In the genomic region with DNA sequence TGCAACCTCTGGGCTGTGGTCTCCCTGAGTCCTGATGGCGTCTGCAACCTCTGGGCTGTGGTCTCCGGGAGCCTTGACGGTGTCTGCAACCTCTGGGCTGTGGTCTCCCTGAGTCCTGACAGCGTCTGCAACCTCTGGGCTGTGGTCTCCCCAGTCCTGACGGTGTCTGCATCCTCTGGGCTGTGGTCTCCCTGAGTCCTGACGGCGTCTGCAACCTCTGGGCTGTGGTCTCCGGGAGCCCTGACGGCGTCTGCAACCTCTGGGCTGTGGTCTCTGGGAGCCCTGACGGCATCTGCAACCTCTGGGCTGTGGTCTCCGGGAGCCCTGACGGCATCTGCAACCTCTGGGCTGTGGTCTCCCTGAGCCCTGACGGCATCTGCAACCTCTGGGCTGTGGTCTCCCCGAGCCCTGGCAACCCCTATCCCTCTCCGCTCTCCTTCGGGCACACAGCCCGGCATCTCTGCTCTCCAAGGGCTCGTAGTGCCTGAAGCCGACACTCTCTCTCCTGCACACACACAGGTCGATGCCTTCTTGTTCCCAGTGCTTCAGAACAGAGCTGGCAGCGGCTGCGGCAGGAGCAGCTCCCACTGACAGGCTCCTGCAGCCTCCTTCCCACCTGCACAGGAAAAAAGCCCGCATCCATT, we compare ENCODE assay signal across 11 cellular contexts. TPM values are rescaled to one million over a fixed set of nuclear protein-coding genes. Genes with fewer than 3 reads are reported as not detected.
DNase-seq lines count a peak whose midpoint lies in the region; ATAC-seq, FAIRE-seq and TF ChIP-seq lines count a peak whose summit lies in the region.
"Had no signal": no experiment of that assay in that cellular context is flagged by ENCODE, and none has a peak within 500 bp of the region (broad histone marks: within the 10 kb centered on the region; RNA-seq: fewer than 3 reads in every experiment).

No MANE protein-coding gene starts in this region.

- DNase-seq in right lobe of liver = peak in 2 of 3 donors; percentile 40 to 47
- DNase-seq in HepG2 (ENCODE audit: low spot score) = no peak
- peak; percentile 64 for DNase-seq in UCSD-AML1 (lab: John Stamatoyannopoulos, UW; ENCODE audit: unreplicated experiment)
- DNase-seq in left colon = no peak
- DNase-seq in aorta = peak; percentile 35 to 66
- DNase-seq in BE2C = no peak
- no peak for DNase-seq in WTC11 (ENCODE audit: low spot score)
- no peak for DNase-seq in GM20000 (ENCODE audit: low spot score)

- peaks cover 14% of the 10 kb centered on the region for H3K27me3 Mint-ChIP-seq in WTC11 (ENCODE audit: low read depth)

- FAIRE-seq in HepG2 (lab: Jason Lieb, UNC) = no peak

- H3K27me3 ChIP-seq in right lobe of liver (no peaks in the 10 kb centered on the region), HepG2 (ENCODE audit: control insufficient read depth in 1 of 2, insufficient read depth in 2 of 2, low read length in 2 of 2) (peaks cover 8 to 71% of the 10 kb centered on the region in 2 experiments; a peak in 4 of 5 replicates), aorta (ENCODE audit: control insufficient read depth in 1 of 2, insufficient read depth in 2 of 2, low read length in 1 of 2) (no peaks in the 10 kb centered on the region), BE2C (peaks cover 33% of the 10 kb centered on the region)
- H3K27me3 ChIP-seq: colonic mucosa had no signal

- H3K4me1 ChIP-seq in right lobe of liver (no peaks in the 10 kb centered on the region), HepG2 (ENCODE audit: insufficient read depth, low read length) (peaks cover 22% of the 10 kb centered on the region), aorta (ENCODE audit: control insufficient read depth in 1 of 2, insufficient read depth in 2 of 2, low read length in 2 of 2) (no peaks in the 10 kb centered on the region), BE2C (no peaks in the 10 kb centered on the region)
- H3K4me1 ChIP-seq: colonic mucosa, gastrocnemius medialis had no signal

- TF ChIP-seq EP300 in HepG2 (IDR thresholded peaks at IDR 0.05; ENCODE audit: low read depth in 2 of 2, low read length in 2 of 2) = no peak
- no peak for TF ChIP-seq EP300 in HepG2 (CRISPR knock-in tag; IDR thresholded peaks at IDR 0.05; ENCODE audit: borderline replicate concordance)

- no peak overlapping the region for H2AFZ ChIP-seq in HepG2 (ENCODE audit: low read length)

- intact Hi-C loops in right lobe of liver (cut with DNase I) (no loop called here), HepG2 (cut with micrococcal nuclease; ENCODE audit: unreplicated experiment) (no loop called here), left colon (cut with DNase I, micrococcal nuclease) (no loop called here), aorta (cut with DNase I) (no loop called here)

- peaks cover 17% of the 10 kb centered on the region for H3K4me1 Mint-ChIP-seq in WTC11

- 50% methylated on average over 5 of the region's 24 CpGs for WGBS in right lobe of liver (ENCODE audit: insufficient coverage, low coverage, low lambda C conversion rate, missing lambda C conversion rate)
- WGBS in HepG2 (ENCODE audit: low lambda C conversion rate) = 71% methylated on average over 10 of the region's 24 CpGs
- WGBS in aorta, 2 donors = 88 to 89% methylated on average over 24 of the region's 24 CpGs

- no peak overlapping the region for H3K4me3 ChIP-seq in right lobe of liver
- H3K4me3 ChIP-seq in HepG2 (replicated peaks in 1 of 3; ENCODE audit: insufficient read depth in 1 of 3, low read depth in 2 of 3, low read length in 3 of 3) = no peak overlapping the region
- H3K4me3 ChIP-seq in aorta (ENCODE audit: low read length in 2 of 2) = no peak overlapping the region
- H3K4me3 ChIP-seq in BE2C (ENCODE audit: low read depth, low read length) = no peak overlapping the region
- H3K4me3 ChIP-seq: colonic mucosa, gastrocnemius medialis had no signal

- no peaks in the 10 kb centered on the region for H4K20me1 ChIP-seq in HepG2 (ENCODE audit: insufficient read depth, low read length)

- CTCF ChIA-PET in HepG2 (lab: Yijun Ruan, JAX; ENCODE audit: low intra/inter-chr PET ratio, low total read pairs) (no interaction called here), WTC11 (lab: Charles Lee) (no interaction called here)

- no peaks in the 10 kb centered on the region for H3K9me3 ChIP-seq in right lobe of liver
- no peaks in the 10 kb centered on the region for H3K9me3 ChIP-seq in HepG2 (ENCODE audit: low read length)
- H3K9me3 ChIP-seq in aorta (ENCODE audit: control insufficient read depth, low read length) = no peaks in the 10 kb centered on the region
- H3K9me3 ChIP-seq in BE2C = no peaks in the 10 kb centered on the region
- H3K9me3 ChIP-seq: colonic mucosa, gastrocnemius medialis had no signal

- no peak overlapping the region for H3K27ac Mint-ChIP-seq in WTC11

- in situ Hi-C loops in HepG2 (cut with HindIII; ENCODE audit: extremely low pct_ligation_motif_present, low pct_unique_long_range_greater_than_20kb) = no loop called here

- no peaks in the 10 kb centered on the region for H3K9me3 Mint-ChIP-seq in WTC11

- no peak for TF ChIP-seq POLR2A in right lobe of liver (IDR thresholded peaks at IDR 0.05)
- TF ChIP-seq POLR2A in HepG2 (IDR thresholded peaks at IDR 0.05; ENCODE audit: insufficient read depth in 1 of 2, low read depth in 2 of 2, low read length in 2 of 2) = no peak

- no peak overlapping the region for H3K9ac ChIP-seq in HepG2 (ENCODE audit: insufficient read depth, low read depth, low read length)

- H3K27ac ChIP-seq in right lobe of liver (no peak overlapping the region), HepG2 (ENCODE audit: extremely low read length, insufficient read depth, low read length) (no peak overlapping the region), aorta (ENCODE audit: low read depth in 1 of 2, low read length in 2 of 2) (no peak overlapping the region)
- H3K27ac ChIP-seq: colonic mucosa, gastrocnemius medialis had no signal

- no peak for TF ChIP-seq CTCF in right lobe of liver (IDR thresholded peaks at IDR 0.05)
- TF ChIP-seq CTCF in HepG2 (CRISPR knock-in tag; IDR thresholded peaks at IDR 0.05) = no peak
- no peak for TF ChIP-seq CTCF in BE2C (IDR thresholded peaks at IDR 0.05; ENCODE audit: low read depth, low read length)
- TF ChIP-seq CTCF in WTC11 (IDR thresholded peaks at IDR 0.05) = no peak
- TF ChIP-seq CTCF in GM20000 (IDR thresholded peaks at IDR 0.05; ENCODE audit: extremely low read depth, missing control alignments) = no peak

- H3K4me3 Mint-ChIP-seq in WTC11 = no peak overlapping the region
- H3K4me3 Mint-ChIP-seq: T-helper 1 cell treated with Interleukin-12 subunit alpha and Interleukin-12 subunit beta and Interleukin-4 antibody, amounts not matched to agents 30 μg/mL and 1 μg/mL, for 36 hours had no signal

- no peaks in the 10 kb centered on the region; the same call in 1 of the 2 replicates for H3K36me3 Mint-ChIP-seq in WTC11

- POLR2A ChIA-PET in HepG2 (lab: Yijun Ruan, JAX) = no interaction called here
- POLR2A ChIA-PET in WTC11 (lab: Charles Lee) = no interaction called here

- H3K36me3 ChIP-seq in right lobe of liver (no peaks in the 10 kb centered on the region), HepG2 (replicated peaks in 1 of 2; ENCODE audit: control insufficient read depth in 1 of 2, insufficient read depth in 2 of 2, low read length in 2 of 2) (no peaks in the 10 kb centered on the region), aorta (ENCODE audit: control insufficient read depth in 1 of 2, insufficient read depth in 2 of 2, low read length in 1 of 2) (no peaks in the 10 kb centered on the region), BE2C (no peaks in the 10 kb centered on the region)
- H3K36me3 ChIP-seq: colonic mucosa, gastrocnemius medialis had no signal

- no peak for TF ChIP-seq RAD21 in HepG2 (CRISPR knock-in tag; IDR thresholded peaks at IDR 0.05)

- BruUV-seq in HepG2 (replicated peaks; lab: Mats Ljungman, UMichigan) = no TSS peak

- no peak overlapping the region for H3K4me2 ChIP-seq in HepG2 (ENCODE audit: low read depth, low read length)

- no peaks in the 10 kb centered on the region for H3K79me2 ChIP-seq in HepG2 (ENCODE audit: insufficient read depth, low read length)

- ATAC-seq in right lobe of liver = no peak
- ATAC-seq in HepG2 = no peak
- ATAC-seq in left colon = peak; percentile 5
- no peak for ATAC-seq in aorta (ENCODE audit: low FRiP score)
- no peak for ATAC-seq in WTC11

TF ChIP-seq in HepG2, 621 proteins besides CTCF, POLR2A, EP300 and RAD21:
- no peak for TF ChIP-seq MTA3 (CRISPR knock-in tag; IDR thresholded peaks at IDR 0.05)

TF ChIP-seq in WTC11, 78 proteins besides CTCF, POLR2A, EP300 and RAD21 (continues in another document):
- no peak for TF ChIP-seq ZNF416 (CRISPR knock-in tag; IDR thresholded peaks at IDR 0.05)

RNA-seq across cellular contexts. Expression of gene METRNL, which starts 45.6 kb away (rescaled TPM):
- 10 to 100 TPM in 1 of 6 experiments, 1 to 10 TPM in 5; 2.3 to 18.6 (median 5.9) TPM for total RNA-seq in right lobe of liver
- 0.66 and 1.2 TPM in 2 replicates for total RNA-seq in HepG2 (2016; rRNA removed; fragmentation: Illumina TruSeq; extraction: Trizol)
- 0.81 and 1.1 TPM in 2 replicates for total RNA-seq in HepG2 (2016; cell fraction: cytosol; rRNA removed; fragmentation: Illumina TruSeq; extraction: Trizol; ENCODE audit: low read depth)
- total RNA-seq in HepG2 (2016; cell fraction: insoluble cytoplasmic fraction; rRNA removed; fragmentation: Illumina TruSeq; extraction: Trizol) = 0.56 and 1.0 TPM in 2 replicates
- 1.7 and 2.2 TPM in 2 replicates for total RNA-seq in HepG2 (2016; cell fraction: membrane; rRNA removed; fragmentation: Illumina TruSeq; extraction: Trizol)
- total RNA-seq in HepG2 (2016; cell fraction: nucleus; rRNA removed; fragmentation: Illumina TruSeq; extraction: Trizol) = 0.31 TPM in 1 of 2 replicates, not detected in the other
- 0.84 and 1.4 TPM in 2 replicates for polyA plus RNA-seq in HepG2 (2011; rRNA removed)
- polyA plus RNA-seq in HepG2 (2011; cell fraction: cytosol; rRNA removed) = 2.1 and 2.5 TPM in 2 replicates
- 1.2 and 1.8 TPM in 2 replicates for polyA plus RNA-seq in HepG2 (2011; cell fraction: nucleus; rRNA removed)
- 0.23 and 0.79 TPM in 2 replicates for polyA plus RNA-seq in HepG2 (2012)
- 1.1 and 1.2 TPM in 2 replicates for polyA plus RNA-seq in HepG2 (2016; cell fraction: cytosol; fragmentation: Illumina TruSeq; extraction: Trizol; ENCODE audit: low read depth)
- 0.69 and 0.92 TPM in 2 replicates for polyA plus RNA-seq in HepG2 (2016; cell fraction: insoluble cytoplasmic fraction; fragmentation: Illumina TruSeq; extraction: Trizol; ENCODE audit: low read depth)
- polyA plus RNA-seq in HepG2 (2016; cell fraction: membrane; fragmentation: Illumina TruSeq; extraction: Trizol; ENCODE audit: low read depth) = 2.1 TPM in 2 replicates
- 1.2 and 1.3 TPM in 2 replicates for polyA plus RNA-seq in HepG2 (2016; cell fraction: nucleus; fragmentation: Illumina TruSeq; extraction: Trizol; ENCODE audit: insufficient read depth, low read depth)
- polyA minus RNA-seq in HepG2 (2011; rRNA and poly(A)+ RNA removed; ENCODE audit: low replicate concordance) = 2.5 and 12.3 TPM in 2 replicates
- polyA minus RNA-seq in HepG2 (2011; cell fraction: cytosol; rRNA and poly(A)+ RNA removed) = 2.9 and 4.6 TPM in 2 replicates
- 0.87 and 1.4 TPM in 2 replicates for polyA minus RNA-seq in HepG2 (2011; cell fraction: nucleus; rRNA and poly(A)+ RNA removed)
- total RNA-seq in left colon = 100 to 1,000 TPM in 1 of 2 donors, 10 to 100 TPM in 1; 96.7 to 133 TPM
- total RNA-seq in aorta = 100 to 1,000 TPM; 126 to 176 TPM
- polyA plus RNA-seq in aorta = 10 to 100 TPM; 35.3 to 81.5 TPM
- polyA plus RNA-seq in BE2C (2012; ENCODE audit: insufficient read depth, insufficient read length, low read depth) = 25.8 TPM
- 27.7 to 29.3 TPM (median 28.1 TPM) in 3 replicates for total RNA-seq in WTC11 (2021)

Comparison
In these comparisons a context has a peak if more than half of its experiments do, and no peak if none do; other contexts are left out.
1. DNase-seq: peak in right lobe of liver (2 of 3), UCSD-AML1 (single experiment) and aorta (2 of 2); none in HepG2 (single experiment), left colon (0 of 2), BE2C (single experiment), WTC11 (single experiment) and GM20000 (single experiment).